Comparison of ENCODE assay signal across 8 cellular contexts in the genomic region with DNA sequence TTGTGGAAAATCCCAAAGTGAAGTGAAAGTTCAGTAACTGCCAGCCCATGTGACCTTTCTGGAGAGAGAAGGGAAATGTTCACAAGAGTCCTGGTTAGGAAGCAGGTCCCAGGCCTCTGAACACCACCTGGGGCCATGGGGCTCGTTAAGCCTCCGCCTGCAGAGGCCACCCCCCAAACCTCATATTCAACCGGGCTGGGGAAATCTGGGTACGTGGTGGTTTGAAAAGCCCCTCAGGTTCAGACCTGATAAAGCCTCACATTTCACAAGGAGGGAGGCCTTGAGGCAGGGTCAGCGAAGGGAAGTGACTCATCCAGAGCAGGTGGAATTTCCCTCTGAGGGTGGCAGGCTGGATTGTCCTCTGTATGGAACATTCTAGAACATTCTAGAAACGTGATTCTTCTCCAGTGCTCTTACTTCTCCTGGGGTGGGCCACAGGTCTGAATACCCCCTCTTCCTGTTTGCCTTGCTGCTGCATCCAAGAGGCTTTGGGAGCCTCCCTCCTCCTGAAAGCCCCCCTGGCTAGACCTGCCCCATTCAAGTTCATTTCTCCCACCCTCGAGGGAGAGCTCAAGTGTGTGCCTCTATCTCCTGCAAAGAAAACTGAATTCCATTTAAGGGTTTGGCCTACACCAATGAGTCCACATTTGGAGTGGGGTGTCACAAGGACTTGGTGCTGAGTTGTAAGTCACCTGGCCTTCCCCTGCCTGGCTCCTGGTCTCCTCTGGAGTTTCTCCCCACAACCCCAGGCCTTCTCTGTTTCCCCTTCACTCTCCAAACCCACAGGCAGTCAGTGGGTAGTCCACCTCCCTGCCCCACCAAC.
DNase-seq lines count a peak whose midpoint lies in the region; ATAC-seq, FAIRE-seq and TF ChIP-seq lines count a peak whose summit lies in the region.

No MANE protein-coding gene starts in this region.

- H3K9me3 Mint-ChIP-seq in stimulated activated memory B cell treated with anti-CD40 and anti-IgM and Interleukin-4, amounts not matched to agents 10 μg/mL and 1 μg/mL and 100 μg/mL, for 72 hours = no peaks in the 10 kb centered on the region

- no peak overlapping the region for H3K4me3 ChIP-seq in epithelial cell of esophagus (ENCODE audit: low read length)

- peak overlapping the region; percentile 97 for H3K27ac Mint-ChIP-seq in stimulated activated memory B cell treated with anti-CD40 and anti-IgM and Interleukin-4, amounts not matched to agents 10 μg/mL and 1 μg/mL and 100 μg/mL, for 72 hours

- FAIRE-seq in H54 (lab: Jason Lieb, UNC) = no peak

- peak; percentile 57 for ATAC-seq in stimulated activated memory B cell treated with anti-CD40 and anti-IgM and Interleukin-4, amounts not matched to agents 10 μg/mL and 1 μg/mL and 100 μg/mL, for 72 hours

- no peak for TF ChIP-seq POLR2A in H54 (IDR thresholded peaks at IDR 0.05; ENCODE audit: low read depth, low read length)

- no peaks in the 10 kb centered on the region for H3K36me3 Mint-ChIP-seq in stimulated activated memory B cell treated with anti-CD40 and anti-IgM and Interleukin-4, amounts not matched to agents 10 μg/mL and 1 μg/mL and 100 μg/mL, for 72 hours

- peaks cover 78% of the 10 kb centered on the region for H3K4me1 Mint-ChIP-seq in stimulated activated memory B cell treated with anti-CD40 and anti-IgM and Interleukin-4, amounts not matched to agents 10 μg/mL and 1 μg/mL and 100 μg/mL, for 72 hours

- H3K27me3 Mint-ChIP-seq in stimulated activated memory B cell treated with anti-CD40 and anti-IgM and Interleukin-4, amounts not matched to agents 10 μg/mL and 1 μg/mL and 100 μg/mL, for 72 hours = no peaks in the 10 kb centered on the region

- TF ChIP-seq CTCF in epithelial cell of esophagus (IDR thresholded peaks at IDR 0.05; ENCODE audit: insufficient read depth, low read depth, low read length, missing control alignments) = no peak

- no peak overlapping the region for H3K4me3 Mint-ChIP-seq in stimulated activated memory B cell treated with anti-CD40 and anti-IgM and Interleukin-4, amounts not matched to agents 10 μg/mL and 1 μg/mL and 100 μg/mL, for 72 hours

- DNase-seq in stimulated activated naive CD4-positive, alpha-beta T cell treated with Interleukin-2 at 50 U/mL for 16 hours (lab: John Stamatoyannopoulos, UW) = peak; percentile 53
- DNase-seq in stimulated activated naive CD4-positive, alpha-beta T cell (lab: John Stamatoyannopoulos, UW) = no peak
- DNase-seq in UCSD-AML1 (lab: John Stamatoyannopoulos, UW; ENCODE audit: unreplicated experiment) (peak; percentile 53), epithelial cell of esophagus (ENCODE audit: low read depth) (peak; percentile 77), COR-L47 (lab: John Stamatoyannopoulos, UW) (no peak), H54 (ENCODE audit: insufficient read length, low spot score) (no peak), AML-193 (lab: John Stamatoyannopoulos, UW) (no peak)

Comparison
In these comparisons a context has a peak if more than half of its experiments do, and no peak if none do; other contexts are left out.
1. DNase-seq: peak in stimulated activated naive CD4-positive, alpha-beta T cell treated with Interleukin-2 at 50 U/mL for 16 hours (single experiment), UCSD-AML1 (single experiment) and epithelial cell of esophagus (single experiment); none in stimulated activated naive CD4-positive, alpha-beta T cell (0 of 6), COR-L47 (single experiment), H54 (single experiment) and AML-193 (0 of 2).